Comparison of ENCODE assay signal across 17 cellular contexts in genomic region chr18:34370704-34371405, GRCh38.
"Had no signal": no experiment of that assay in that cellular context is flagged by ENCODE, and none has a peak within 500 bp of the region (broad histone marks: within the 10 kb centered on the region; RNA-seq: fewer than 3 reads in every experiment).

No MANE protein-coding gene starts in this region.

- H3K27ac Mint-ChIP-seq: activated naive CD4-positive, alpha-beta T cell treated with anti-CD3 and anti-CD28 coated beads for 36 hours; activated naive CD8-positive, alpha-beta T cell treated with anti-CD3 and anti-CD28 coated beads, Interleukin-2, amount 50 U/mL, for 24 hours; activated T-helper 2 cell treated with anti-CD3 and anti-CD28 coated beads, Interferon-gamma antibody, Interleukin-2, Interleukin-4, amounts not matched to agents 10 μg/mL and 5 μg/mL and 100 μg/mL, durations not matched to agents 14 hours and 24 hours and 36 hours; effector memory CD8-positive, alpha-beta T cell; natural killer cell; stimulated activated naive B cell treated with anti-CD40 and anti-IgM and Interleukin-4, amounts not matched to agents 10 μg/mL and 1 μg/mL and 100 μg/mL, for 72 hours had no signal

- H3K4me3 ChIP-seq: gastroesophageal sphincter, left ventricle myocardium inferior, right atrium auricular region, thyroid gland had no signal

- H3K4me3 Mint-ChIP-seq: activated naive CD4-positive, alpha-beta T cell treated with anti-CD3 and anti-CD28 coated beads for 36 hours; activated naive CD8-positive, alpha-beta T cell treated with anti-CD3 and anti-CD28 coated beads, Interleukin-2, amount 50 U/mL, for 24 hours; effector memory CD8-positive, alpha-beta T cell; natural killer cell; stimulated activated naive B cell treated with anti-CD40 and anti-IgM and Interleukin-4, amounts not matched to agents 10 μg/mL and 1 μg/mL and 100 μg/mL, for 72 hours had no signal

- H3K27ac ChIP-seq: gastroesophageal sphincter, left ventricle myocardium inferior, right atrium auricular region, thyroid gland had no signal

- H3K27me3 ChIP-seq: gastroesophageal sphincter, right atrium auricular region, thyroid gland had no signal

- H3K27me3 Mint-ChIP-seq: activated naive CD8-positive, alpha-beta T cell treated with anti-CD3 and anti-CD28 coated beads, Interleukin-2, amount 50 U/mL, for 24 hours; effector memory CD8-positive, alpha-beta T cell; stimulated activated naive B cell treated with anti-CD40 and anti-IgM and Interleukin-4, amounts not matched to agents 10 μg/mL and 1 μg/mL and 100 μg/mL, for 72 hours had no signal

- H3K4me1 Mint-ChIP-seq: activated naive CD8-positive, alpha-beta T cell treated with anti-CD3 and anti-CD28 coated beads, Interleukin-2, amount 50 U/mL, for 24 hours; natural killer cell; stimulated activated naive B cell treated with anti-CD40 and anti-IgM and Interleukin-4, amounts not matched to agents 10 μg/mL and 1 μg/mL and 100 μg/mL, for 72 hours had no signal

- DNase-seq: activated naive CD4-positive, alpha-beta T cell treated with anti-CD3 and anti-CD28 coated beads for 36 hours; activated naive CD8-positive, alpha-beta T cell treated with anti-CD3 and anti-CD28 coated beads, Interleukin-2, amount 50 U/mL, for 24 hours; activated T-cell treated with anti-CD3 and anti-CD28 coated beads, Interleukin-2, amount 50 U/mL, for 1 hour; aorta; dermis blood vessel endothelial cell; effector memory CD8-positive, alpha-beta T cell; kidney; left ventricle myocardium inferior; natural killer cell; posterior cingulate gyrus; stimulated activated CD4-positive, alpha-beta T cell treated with anti-CD3 and anti-CD28 coated beads, Interleukin-4, amount 100 ng/mL, for 1 hour; stimulated activated naive B cell treated with anti-CD40 and anti-IgM and Interleukin-4, amounts not matched to agents 10 μg/mL and 1 μg/mL and 100 μg/mL, for 72 hours; T1000; thyroid gland had no signal

- H3K4me1 ChIP-seq: gastroesophageal sphincter, left ventricle myocardium inferior, right atrium auricular region, thyroid gland had no signal

- H3K9me3 ChIP-seq: gastroesophageal sphincter, left ventricle myocardium inferior, right atrium auricular region, thyroid gland had no signal

- H3K36me3 ChIP-seq: gastroesophageal sphincter, left ventricle myocardium inferior, right atrium auricular region, thyroid gland had no signal

- H3K9me3 Mint-ChIP-seq: activated naive CD8-positive, alpha-beta T cell treated with anti-CD3 and anti-CD28 coated beads, Interleukin-2, amount 50 U/mL, for 24 hours; stimulated activated naive B cell treated with anti-CD40 and anti-IgM and Interleukin-4, amounts not matched to agents 10 μg/mL and 1 μg/mL and 100 μg/mL, for 72 hours had no signal

- H3K36me3 Mint-ChIP-seq: natural killer cell; stimulated activated naive B cell treated with anti-CD40 and anti-IgM and Interleukin-4, amounts not matched to agents 10 μg/mL and 1 μg/mL and 100 μg/mL, for 72 hours had no signal
